In genomic region chr3:32545305-32545704, GRCh38 we compare ENCODE assay signal across 18 cellular contexts. TPM values are rescaled to one million over a fixed set of nuclear protein-coding genes. Genes with fewer than 3 reads are reported as not detected.
DNase-seq lines count a peak whose midpoint lies in the region; ATAC-seq, FAIRE-seq and TF ChIP-seq lines count a peak whose summit lies in the region.
"Had no signal": no experiment of that assay in that cellular context is flagged by ENCODE, and none has a peak within 500 bp of the region (broad histone marks: within the 10 kb centered on the region; RNA-seq: fewer than 3 reads in every experiment).

No MANE protein-coding gene starts in this region.

- BruUV-seq in K562 (replicated peaks; lab: Mats Ljungman, UMichigan): no TSS peak

- TF ChIP-seq POLR2A in A549 (IDR thresholded peaks at IDR 0.05; ENCODE audit: low read length) (no peak), K562 (conservative IDR thresholded peaks at IDR 0.05) (no peak)

- no peak for DNase-seq in A549 (ENCODE audit: low read depth in 1 of 2, low spot score in 1 of 2)
- no peak for DNase-seq in CD4-positive, alpha-beta T cell
- DNase-seq in K562 (ENCODE audit: extremely low read depth in 1 of 4, low spot score in 3 of 4): no peak
- DNase-seq in osteocyte (ENCODE audit: extremely low spot score, unreplicated experiment): no peak
- no peak for DNase-seq in stimulated activated naive CD8-positive, alpha-beta T cell treated with anti-CD3 and anti-CD28 coated beads, Interleukin-15, Interleukin-2, amounts not matched to agents 100 U/mL and 50 U/mL, for 24 hours
- DNase-seq: CD4-positive, CD25-positive, alpha-beta regulatory T cell; CD8-positive, alpha-beta memory T cell; DMS53; DMS79 treated with DMSO at 0.1 percent for 48 hours; GF-D8; H9 had no signal

- H3K4me3 ChIP-seq in A549: no peak overlapping the region
- H3K4me3 ChIP-seq in K562: no peak overlapping the region
- H3K4me3 ChIP-seq: BLaER1, GM23338 had no signal

- H3K9me1 ChIP-seq in K562 (ENCODE audit: control insufficient read depth, insufficient read depth, low read length): no peaks in the 10 kb centered on the region

- no peaks in the 10 kb centered on the region for H3K27me3 ChIP-seq in CD4-positive, alpha-beta T cell (ENCODE audit: control insufficient read depth, insufficient read depth, low read length)
- no peaks in the 10 kb centered on the region for H3K27me3 ChIP-seq in K562 (ENCODE audit: control insufficient read depth in 2 of 2, insufficient read depth in 2 of 2, low read length in 2 of 2)
- H3K27me3 ChIP-seq: BLaER1 had no signal

- H3K4me1 Mint-ChIP-seq in CD4-positive, alpha-beta T cell (ENCODE audit: low read depth): peaks cover 25% of the 10 kb centered on the region
- peaks cover 14% of the 10 kb centered on the region for H3K4me1 Mint-ChIP-seq in osteocyte (ENCODE audit: unreplicated experiment)

- H3K9me3 ChIP-seq in A549: no peaks in the 10 kb centered on the region
- no peaks in the 10 kb centered on the region for H3K9me3 ChIP-seq in CD4-positive, alpha-beta T cell (ENCODE audit: control insufficient read depth, low read length)
- H3K9me3 ChIP-seq in K562 (replicated peaks; ENCODE audit: control insufficient read depth, insufficient read depth, low read depth, low read length): no peaks in the 10 kb centered on the region
- H3K9me3 ChIP-seq: BLaER1 had no signal

- ATAC-seq in A549 (no peak), K562 (no peak), SK-N-SH treated with all-trans-retinoic acid at 6 μM for 48 hours (no peak)
- ATAC-seq in CD4-positive, alpha-beta T cell (ENCODE audit: poor library complexity): no peak
- no peak for ATAC-seq in stimulated activated naive CD8-positive, alpha-beta T cell treated with anti-CD3 and anti-CD28 coated beads, Interleukin-15, Interleukin-2, amounts not matched to agents 100 U/mL and 50 U/mL, for 24 hours
- ATAC-seq: GM23338, HCT116 had no signal

- H3K79me2 ChIP-seq in K562 (ENCODE audit: control insufficient read depth, insufficient read depth, low read length): peaks cover 48% of the 10 kb centered on the region

- H2AFZ ChIP-seq in K562 (ENCODE audit: low read depth, low read length): no peak overlapping the region
- H2AFZ ChIP-seq: GM23338 had no signal

- H3K36me3 Mint-ChIP-seq in CD4-positive, alpha-beta T cell (ENCODE audit: low read depth): peaks cover 35% of the 10 kb centered on the region
- peaks cover 24% of the 10 kb centered on the region for H3K36me3 Mint-ChIP-seq in osteocyte (ENCODE audit: unreplicated experiment)

- no peak overlapping the region for H3K27ac ChIP-seq in A549
- no peak overlapping the region for H3K27ac ChIP-seq in CD4-positive, alpha-beta T cell (ENCODE audit: low read depth, low read length)
- no peak overlapping the region for H3K27ac ChIP-seq in K562 (ENCODE audit: extremely low read depth, low read depth, low read length)
- H3K27ac ChIP-seq: BLaER1, C4-2B had no signal

- no peak overlapping the region for H3K9ac ChIP-seq in K562 (ENCODE audit: insufficient read depth in 1 of 2, low read depth in 2 of 2, low read length in 2 of 2)
- H3K9ac ChIP-seq: BLaER1 had no signal

- H3K9me3 Mint-ChIP-seq in CD4-positive, alpha-beta T cell: no peaks in the 10 kb centered on the region
- no peaks in the 10 kb centered on the region for H3K9me3 Mint-ChIP-seq in osteocyte (ENCODE audit: unreplicated experiment)
- H3K9me3 Mint-ChIP-seq: CD4-positive, CD25-positive, alpha-beta regulatory T cell; CD8-positive, alpha-beta memory T cell; GM23338; H9 had no signal

- peaks cover 42% of the 10 kb centered on the region; the same call in 2 of the 3 replicates for H3K36me3 ChIP-seq in K562 (ENCODE audit: control insufficient read depth, insufficient read depth, low read length)

- H4K20me1 ChIP-seq in K562 (replicated peaks; ENCODE audit: control insufficient read depth, insufficient read depth, low read length): no peaks in the 10 kb centered on the region; the same call in 1 of the 2 replicates

- peaks cover 43% of the 10 kb centered on the region for H3K4me1 ChIP-seq in A549
- no peaks in the 10 kb centered on the region for H3K4me1 ChIP-seq in K562 (replicated peaks in 1 of 2; ENCODE audit: control insufficient read depth in 2 of 2, insufficient read depth in 2 of 2, low read length in 2 of 2)

- H3K4me3 Mint-ChIP-seq in CD4-positive, alpha-beta T cell: no peak overlapping the region
- H3K4me3 Mint-ChIP-seq in osteocyte (ENCODE audit: unreplicated experiment): no peak overlapping the region
- H3K4me3 Mint-ChIP-seq: B cell; CD8-positive, alpha-beta memory T cell; GM23338; H9 had no signal

- POLR2A ChIA-PET in A549 (lab: Yijun Ruan, JAX) (no interaction called here), K562 (lab: Yijun Ruan, JAX) (interaction anchor here (0.7 to 1.2 kb wide), 2 partner anchors 23 to 136 kb away, joined by 3 read pairs; no protein-coding TSS in a partner anchor)
- POLR2A ChIA-PET in CD4-positive, alpha-beta T cell (lab: Charles Lee): interaction anchor here (1.2 kb wide), 1 partner anchor 23 kb away, joined by 3 read pairs; no protein-coding TSS in a partner anchor

- TF ChIP-seq CTCF in A549 (IDR thresholded peaks at IDR 0.05) (no peak), K562 (IDR thresholded peaks at IDR 0.05 in 2 of 3, conservative IDR thresholded peaks at IDR 0.05 in 1 of 3; ENCODE audit: insufficient read depth in 2 of 3, low read depth in 1 of 3, low read length in 3 of 3) (no peak), osteocyte (IDR thresholded peaks at IDR 0.05) (no peak)
- no peak for TF ChIP-seq CTCF in CD4-positive, alpha-beta T cell (IDR thresholded peaks at IDR 0.05)

- FAIRE-seq in A549 (lab: Jason Lieb, UNC): no peak
- no peak for FAIRE-seq in K562 (lab: Jason Lieb, UNC)
- FAIRE-seq: GM18507 had no signal

- in situ Hi-C loops in K562 (cut with MboI): no loop called here

- CTCF ChIA-PET in A549 (lab: Yijun Ruan, JAX) (interaction anchor here (0.9 kb wide), 1 partner anchor 35 kb away, joined by 5 read pairs; no protein-coding TSS in a partner anchor), K562 (lab: Yijun Ruan, JAX; ENCODE audit: low intra/inter-chr PET ratio) (no interaction called here)
- CTCF ChIA-PET in CD4-positive, alpha-beta T cell (lab: Charles Lee): no interaction called here

- intact Hi-C loops in CD4-positive, alpha-beta T cell (cut with DNase I, micrococcal nuclease): no loop called here
- intact Hi-C loops in K562 (cut with micrococcal nuclease): no loop called here

- no peak overlapping the region for H3K4me2 ChIP-seq in A549
- H3K4me2 ChIP-seq in K562 (ENCODE audit: insufficient read depth, low read length): no peak overlapping the region
- H3K4me2 ChIP-seq: BLaER1, GM23338 had no signal

- H3K27me3 Mint-ChIP-seq in CD4-positive, alpha-beta T cell: no peaks in the 10 kb centered on the region
- H3K27me3 Mint-ChIP-seq in osteocyte (ENCODE audit: unreplicated experiment): no peaks in the 10 kb centered on the region
- H3K27me3 Mint-ChIP-seq: B cell; CD4-positive, CD25-positive, alpha-beta regulatory T cell; CD8-positive, alpha-beta memory T cell had no signal

- TF ChIP-seq EP300 in A549 (IDR thresholded peaks at IDR 0.05) (no peak), K562 (IDR thresholded peaks at IDR 0.05; ENCODE audit: low read length) (no peak)

- TF ChIP-seq RAD21 in A549 (conservative IDR thresholded peaks at IDR 0.05 in 1 of 2, IDR thresholded peaks at IDR 0.05 in 1 of 2) (no peak), K562 (CRISPR knock-in tag; conservative IDR thresholded peaks at IDR 0.05 in 1 of 2, IDR thresholded peaks at IDR 0.05 in 1 of 2) (no peak)

- peak overlapping the region; percentile 44 for H3K27ac Mint-ChIP-seq in CD4-positive, alpha-beta T cell
- peak overlapping the region; percentile 72 for H3K27ac Mint-ChIP-seq in osteocyte (ENCODE audit: unreplicated experiment)
- H3K27ac Mint-ChIP-seq: B cell had no signal

RNA-seq across cellular contexts. Expression of gene DYNC1LI1, which starts 25.4 kb away (rescaled TPM):
- polyA plus RNA-seq in A549 (2011; rRNA removed): 42.8 and 66.9 TPM in 2 replicates
- polyA plus RNA-seq in A549 (2012; cell fraction: cytosol; rRNA removed): 17.9 and 20.3 TPM in 2 replicates
- 17.7 and 18.1 TPM in 2 replicates for polyA plus RNA-seq in A549 (2012; cell fraction: nucleus; rRNA removed)
- 42.0 to 45.2 TPM (median 42.6 TPM) in 3 replicates for polyA plus RNA-seq in A549 (2017; fragmentation: RNase III; extraction: RNeasy Plus Mini Kit Qiagen cat#74134 plus additional on column Dnase treatment)
- 11.5 and 16.5 TPM in 2 replicates for polyA minus RNA-seq in A549 (2011; rRNA and poly(A)+ RNA removed)
- total RNA-seq in CD4-positive, alpha-beta T cell: 10 to 100 TPM; 28.1 to 28.3 TPM
- 31.8 and 78.8 TPM in 2 replicates for total RNA-seq in K562 (2011; cell fraction: chromatin; rRNA removed; ENCODE audit: low replicate concordance)
- 39.7 and 41.7 TPM in 2 replicates for total RNA-seq in K562 (2011; cell fraction: nucleolus; rRNA removed)
- 50.8 and 61.4 TPM in 2 replicates for total RNA-seq in K562 (2011; cell fraction: nucleoplasm; rRNA removed)
- total RNA-seq in K562 (2014; rRNA removed): 61.3 and 61.6 TPM in 2 replicates
- total RNA-seq in K562 (2014; rRNA removed; fragmentation: Illumina TruSeq; extraction: Trizol): 78.1 and 101 TPM in 2 replicates
- 66.8 and 70.2 TPM in 2 replicates for total RNA-seq in K562 (2015; rRNA removed; fragmentation: Illumina TruSeq; extraction: Trizol)
- 61.8 and 63.0 TPM in 2 replicates for total RNA-seq in K562 (2021)
- 42.5 and 85.4 TPM in 2 replicates for polyA plus RNA-seq in K562 (2011; rRNA removed)
- 18.3 and 20.7 TPM in 2 replicates for polyA plus RNA-seq in K562 (2011; cell fraction: cytosol; rRNA removed)
- polyA plus RNA-seq in K562 (2011; cell fraction: nucleus; rRNA removed): 15.0 and 15.5 TPM in 2 replicates
- polyA plus RNA-seq in K562 (2012): 40.5 and 70.9 TPM in 2 replicates
- 60.7 and 66.9 TPM in 2 replicates for polyA plus RNA-seq in K562 (2014; fragmentation: Illumina TruSeq; extraction: Trizol)
- polyA plus RNA-seq in K562 (2014; fragmentation: Nextera tagmentation; extraction: Ambion mirVana): 10 to 100 TPM; 21.0 to 26.0 TPM
- 54.8 and 59.5 TPM in 2 replicates for polyA plus RNA-seq in K562 (2014; rRNA removed)
- polyA minus RNA-seq in K562 (2011; rRNA and poly(A)+ RNA removed): 61.2 and 78.5 TPM in 2 replicates
- 19.2 and 34.3 TPM in 2 replicates for polyA minus RNA-seq in K562 (2011; cell fraction: cytosol; rRNA and poly(A)+ RNA removed)
- 39.3 and 54.0 TPM in 2 replicates for polyA minus RNA-seq in K562 (2011; cell fraction: nucleus; rRNA and poly(A)+ RNA removed)
- total RNA-seq in osteocyte: 58.8 and 64.3 TPM in 2 replicates

RNA-seq across cellular contexts. Expression of gene CMTM6, which starts 42.7 kb away (rescaled TPM):
- polyA plus RNA-seq in A549 (2011; rRNA removed) (62.2 and 65.6 TPM in 2 replicates), A549 (2017; fragmentation: RNase III; extraction: RNeasy Plus Mini Kit Qiagen cat#74134 plus additional on column Dnase treatment) (43.9 to 49.9 TPM (median 49.5 TPM) in 3 replicates), K562 (2011; rRNA removed) (19.0 and 27.8 TPM in 2 replicates), K562 (2014; fragmentation: Illumina TruSeq; extraction: Trizol) (18.9 and 21.3 TPM in 2 replicates), K562 (2014; fragmentation: Nextera tagmentation; extraction: Ambion mirVana) (1 to 10 TPM; 8.9 to 9.2 TPM), K562 (2014; rRNA removed) (19.5 and 21.8 TPM in 2 replicates)
- 13.4 and 16.3 TPM in 2 replicates for polyA plus RNA-seq in A549 (2012; cell fraction: cytosol; rRNA removed)
- 3.6 and 6.6 TPM in 2 replicates for polyA plus RNA-seq in A549 (2012; cell fraction: nucleus; rRNA removed)
- 13.6 and 16.2 TPM in 2 replicates for polyA minus RNA-seq in A549 (2011; rRNA and poly(A)+ RNA removed)
- total RNA-seq in CD4-positive, alpha-beta T cell: 10 to 100 TPM; 36.5 to 37.8 TPM
- total RNA-seq in K562 (2011; cell fraction: chromatin; rRNA removed; ENCODE audit: low replicate concordance): 12.5 and 35.1 TPM in 2 replicates
- total RNA-seq in K562 (2011; cell fraction: nucleolus; rRNA removed): 11.8 and 13.0 TPM in 2 replicates
- 29.2 and 59.8 TPM in 2 replicates for total RNA-seq in K562 (2011; cell fraction: nucleoplasm; rRNA removed)
- total RNA-seq in K562 (2014; rRNA removed) (13.1 and 14.9 TPM in 2 replicates), K562 (2014; rRNA removed; fragmentation: Illumina TruSeq; extraction: Trizol) (30.2 and 36.6 TPM in 2 replicates), K562 (2015; rRNA removed; fragmentation: Illumina TruSeq; extraction: Trizol) (35.5 and 39.7 TPM in 2 replicates), K562 (2021) (19.5 TPM in 2 replicates), osteocyte (60.4 and 61.5 TPM in 2 replicates)
- 5.3 and 11.6 TPM in 2 replicates for polyA plus RNA-seq in K562 (2011; cell fraction: cytosol; rRNA removed)
- polyA plus RNA-seq in K562 (2011; cell fraction: nucleus; rRNA removed): 5.5 and 9.9 TPM in 2 replicates
- 18.1 and 19.3 TPM in 2 replicates for polyA plus RNA-seq in K562 (2012)
- 20.5 and 22.6 TPM in 2 replicates for polyA minus RNA-seq in K562 (2011; rRNA and poly(A)+ RNA removed)
- polyA minus RNA-seq in K562 (2011; cell fraction: cytosol; rRNA and poly(A)+ RNA removed): 5.8 and 9.8 TPM in 2 replicates
- polyA minus RNA-seq in K562 (2011; cell fraction: nucleus; rRNA and poly(A)+ RNA removed): 4.2 and 7.9 TPM in 2 replicates

Comparison
In these comparisons a context has a peak if more than half of its experiments do, and no peak if none do; other contexts are left out.
1. Of the 35 proteins assayed by ChIP-seq in both K562 and A549: peak only in K562: none; only in A549: MAFK; in both: none; in neither: 34.